8 cellular contexts compared by ENCODE assay signal in the genomic region with DNA sequence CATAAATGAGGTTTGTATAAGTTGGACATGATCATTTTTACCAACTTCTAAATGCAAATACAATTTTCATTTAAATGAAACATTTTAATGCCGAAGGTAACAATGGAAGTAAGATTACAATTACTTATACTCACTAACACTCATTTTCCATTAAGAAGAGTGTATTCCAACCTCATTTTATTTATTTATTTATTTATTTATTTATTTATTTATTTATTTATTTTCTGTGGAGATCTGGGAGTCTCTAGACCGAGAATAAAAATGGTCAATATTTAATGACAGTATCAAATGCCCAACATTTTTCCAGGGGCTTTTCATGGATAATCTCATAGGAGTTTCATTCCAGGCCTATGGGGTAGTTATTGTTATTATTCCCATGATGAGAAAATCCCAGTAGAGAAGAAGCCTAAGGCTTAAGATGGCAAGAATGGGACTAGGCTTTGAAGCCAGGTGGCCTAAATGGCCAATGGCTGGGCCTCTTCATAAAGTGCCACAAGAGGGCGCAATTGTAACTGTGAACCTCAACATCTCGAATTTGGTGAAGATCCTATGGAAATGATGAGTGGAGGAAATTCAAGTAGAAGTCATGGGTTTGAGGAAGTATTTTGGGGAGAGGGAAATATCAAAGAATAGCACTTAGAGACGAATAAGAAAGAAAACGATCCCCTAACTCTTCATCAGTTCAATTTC. TPM values are rescaled to one million over a fixed set of nuclear protein-coding genes. Genes with fewer than 3 reads are reported as not detected.
A peak's percentile ranks its signal among the peaks of the same experiment; 100 is the strongest.
DNase-seq lines count a peak whose midpoint lies in the region; ATAC-seq and TF ChIP-seq lines count a peak whose summit lies in the region.

No MANE protein-coding gene starts in this region.

- TF ChIP-seq CTCF in GM12801 (IDR thresholded peaks at IDR 0.05; ENCODE audit: extremely low read depth, insufficient read length) (peak; percentile 89), type B pancreatic cell (conservative IDR thresholded peaks at IDR 0.05) (peak; percentile 68)

- no peak overlapping the region for H3K27ac ChIP-seq in SJCRH30

- no peaks in the 10 kb centered on the region for H3K27me3 ChIP-seq in SJCRH30

- peaks cover 10% of the 10 kb centered on the region for H3K36me3 Mint-ChIP-seq in type B pancreatic cell
- no peaks in the 10 kb centered on the region for H3K36me3 Mint-ChIP-seq in activated CD8-positive, alpha-beta memory T cell treated with anti-CD3 and anti-CD28 coated beads, Interleukin-2, amount 10 ng/mL, durations not matched to agents 7 days and 5 days

- DNase-seq in ACHN = peak; percentile 47
- peak; percentile 31 to 73 for DNase-seq in SJCRH30
- peak; percentile 31 for DNase-seq in germinal center (ENCODE audit: low spot score)
- no peak for DNase-seq in type B pancreatic cell (ENCODE audit: extremely low spot score, unreplicated experiment)
- no peak for DNase-seq in activated CD8-positive, alpha-beta memory T cell treated with anti-CD3 and anti-CD28 coated beads, Interleukin-2, amount 10 ng/mL, durations not matched to agents 7 days and 5 days

- peaks cover 6% of the 10 kb centered on the region for H3K4me1 Mint-ChIP-seq in type B pancreatic cell (ENCODE audit: unreplicated experiment)
- H3K4me1 Mint-ChIP-seq in activated CD8-positive, alpha-beta memory T cell treated with anti-CD3 and anti-CD28 coated beads, Interleukin-2, amount 10 ng/mL, durations not matched to agents 7 days and 5 days = no peaks in the 10 kb centered on the region

- H3K9me3 ChIP-seq in SJCRH30 (replicated peaks) = no peaks in the 10 kb centered on the region

- H3K27me3 Mint-ChIP-seq in type B pancreatic cell = no peaks in the 10 kb centered on the region
- H3K27me3 Mint-ChIP-seq in activated CD8-positive, alpha-beta memory T cell treated with anti-CD3 and anti-CD28 coated beads, Interleukin-2, amount 10 ng/mL, durations not matched to agents 7 days and 5 days = no peaks in the 10 kb centered on the region

- CTCF ChIA-PET in activated CD8-positive, alpha-beta memory T cell treated with anti-CD3 and anti-CD28 coated beads, Interleukin-2, amount 10 ng/mL, durations not matched to agents 7 days and 5 days (lab: Charles Lee) = no interaction called here

- no peak overlapping the region for H3K4me3 ChIP-seq in SJCRH30

- peaks cover 86% of the 10 kb centered on the region for H3K36me3 ChIP-seq in SJCRH30

- no peak overlapping the region for H3K4me3 Mint-ChIP-seq in type B pancreatic cell
- no peak overlapping the region for H3K4me3 Mint-ChIP-seq in activated CD8-positive, alpha-beta memory T cell treated with anti-CD3 and anti-CD28 coated beads, Interleukin-2, amount 10 ng/mL, durations not matched to agents 7 days and 5 days

- in situ Hi-C loops in ACHN (cut with HindIII; ENCODE audit: low pct_ligation_motif_present, low pct_unique_long_range_greater_than_20kb, low sequenced_read_pairs) = no loop called here

- H3K9me3 Mint-ChIP-seq in type B pancreatic cell = peaks cover 6% of the 10 kb centered on the region
- no peaks in the 10 kb centered on the region for H3K9me3 Mint-ChIP-seq in activated CD8-positive, alpha-beta memory T cell treated with anti-CD3 and anti-CD28 coated beads, Interleukin-2, amount 10 ng/mL, durations not matched to agents 7 days and 5 days (ENCODE audit: low read depth)

- peaks cover 15% of the 10 kb centered on the region for H3K4me1 ChIP-seq in SJCRH30

- ATAC-seq in HG03066 (IDR thresholded peaks at IDR 0.05; ENCODE audit: low read depth, unreplicated experiment) (peak; percentile 66), GM21528 (IDR thresholded peaks at IDR 0.05; ENCODE audit: low FRiP score, unreplicated experiment) (no peak)
- no peak for ATAC-seq in activated CD8-positive, alpha-beta memory T cell treated with anti-CD3 and anti-CD28 coated beads, Interleukin-2, amount 10 ng/mL, durations not matched to agents 7 days and 5 days

- no peak overlapping the region for H3K27ac Mint-ChIP-seq in type B pancreatic cell
- no peak overlapping the region for H3K27ac Mint-ChIP-seq in activated CD8-positive, alpha-beta memory T cell treated with anti-CD3 and anti-CD28 coated beads, Interleukin-2, amount 10 ng/mL, durations not matched to agents 7 days and 5 days

RNA-seq across cellular contexts. Expression of gene VGLL3, which starts 21.3 kb away (rescaled TPM):
- total RNA-seq in SJCRH30 (2014; rRNA removed; shearing (Covaris generic)) = 77.4 and 86.6 TPM in 2 replicates
- 11.1 and 25.3 TPM in 2 replicates for total RNA-seq in type B pancreatic cell (ENCODE audit: low replicate concordance)
- total RNA-seq in activated CD8-positive, alpha-beta memory T cell treated with anti-CD3 and anti-CD28 coated beads, Interleukin-2, amount 10 ng/mL, durations not matched to agents 7 days and 5 days = not detected

Comparison
In these comparisons a context has a peak if more than half of its experiments do, and no peak if none do; other contexts are left out.
1. DNase-seq: peak in ACHN (single experiment), SJCRH30 (2 of 2) and germinal center (single experiment); none in type B pancreatic cell (single experiment) and activated CD8-positive, alpha-beta memory T cell treated with anti-CD3 and anti-CD28 coated beads, Interleukin-2, amount 10 ng/mL, durations not matched to agents 7 days and 5 days (single experiment).
2. RNA of gene VGLL3, which starts 21.3 kb away (total RNA-seq): 77.4 to 86.6 TPM in SJCRH30 and 11.1 to 25.3 TPM in type B pancreatic cell; not detected in activated CD8-positive, alpha-beta memory T cell treated with anti-CD3 and anti-CD28 coated beads, Interleukin-2, amount 10 ng/mL, durations not matched to agents 7 days and 5 days; every median in the first group is over 10 times any median in the second.